9 cellular contexts compared by ENCODE assay signal in the genomic region with DNA sequence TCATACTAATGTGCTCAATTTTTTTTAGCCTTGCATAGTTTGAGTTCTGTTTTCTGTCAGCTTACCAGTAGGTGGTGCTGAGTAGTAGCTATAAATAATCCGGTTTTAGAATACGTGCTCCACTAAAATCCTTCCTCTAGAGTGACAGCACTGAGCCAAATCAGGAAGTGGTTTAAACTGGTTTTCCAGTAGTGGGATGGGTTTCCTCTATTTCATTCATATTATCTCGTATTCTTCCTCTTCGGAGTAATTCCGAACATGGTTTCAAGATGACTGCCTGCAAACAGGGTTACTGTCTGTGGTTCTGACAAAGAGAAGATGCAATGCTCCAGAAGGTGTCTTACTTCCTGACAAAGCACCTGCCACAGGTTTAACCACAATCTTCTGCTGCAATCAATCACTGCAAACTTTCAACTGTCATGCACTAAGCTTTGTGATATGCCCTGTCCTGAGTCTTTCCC.
DNase-seq lines count a peak whose midpoint lies in the region; ATAC-seq and TF ChIP-seq lines count a peak whose summit lies in the region.
"Had no signal": no experiment of that assay in that cellular context is flagged by ENCODE, and none has a peak within 500 bp of the region (broad histone marks: within the 10 kb centered on the region; RNA-seq: fewer than 3 reads in every experiment).

No MANE protein-coding gene starts in this region.

- H2BK5ac ChIP-seq in mesenchymal stem cell (ENCODE audit: low read depth, low read length, poor library complexity, severe bottlenecking): no peak overlapping the region

- H3K23ac ChIP-seq in mesenchymal stem cell (ENCODE audit: low read length in 2 of 2): no peak overlapping the region

- intact Hi-C loops in Calu3 (cut with micrococcal nuclease; ENCODE audit: unreplicated experiment) (loop anchor here (1.0 kb wide), 1 partner anchor 152 kb away; no protein-coding TSS in a partner anchor), tibial artery (cut with DNase I; ENCODE audit: low total_unique reads) (no loop called here)

- H2AK5ac ChIP-seq in mesenchymal stem cell (ENCODE audit: low read length, severe bottlenecking): no peak overlapping the region

- H3K9ac ChIP-seq in mesenchymal stem cell (ENCODE audit: low read length): no peak overlapping the region

- no peaks in the 10 kb centered on the region for H3K27me3 Mint-ChIP-seq in Calu3 (ENCODE audit: unreplicated experiment)
- H3K27me3 Mint-ChIP-seq in activated CD4-positive, alpha-beta T cell treated with anti-CD3 and anti-CD28 coated beads, Interleukin-2, amount 10 ng/mL, durations not matched to agents 7 days and 5 days: no peaks in the 10 kb centered on the region

- H3K4ac ChIP-seq in mesenchymal stem cell (ENCODE audit: low read depth in 1 of 2, low read length in 2 of 2): no peak overlapping the region

- no peaks in the 10 kb centered on the region for H3K79me1 ChIP-seq in mesenchymal stem cell (replicated peaks; ENCODE audit: low read length, poor library complexity, severe bottlenecking)

- BruUV-seq in Calu3 (replicated peaks; lab: Mats Ljungman, UMichigan): no TSS peak

- H3K27me3 ChIP-seq in mesenchymal stem cell (ENCODE audit: control insufficient read depth in 1 of 2, insufficient read depth in 1 of 2, low read length in 2 of 2) (no peaks in the 10 kb centered on the region), tibial artery (no peaks in the 10 kb centered on the region)
- H3K27me3 ChIP-seq: SJCRH30 had no signal

- H3K27ac ChIP-seq in mesenchymal stem cell (ENCODE audit: low read length, poor library complexity, severe bottlenecking) (no peak overlapping the region), tibial artery (no peak overlapping the region)
- H3K27ac ChIP-seq: SJCRH30 had no signal

- no peak overlapping the region for H3K27ac Mint-ChIP-seq in Calu3 (ENCODE audit: unreplicated experiment)
- H3K27ac Mint-ChIP-seq in activated CD4-positive, alpha-beta T cell treated with anti-CD3 and anti-CD28 coated beads, Interleukin-2, amount 10 ng/mL, durations not matched to agents 7 days and 5 days: no peak overlapping the region

- TF ChIP-seq CTCF in Calu3 (IDR thresholded peaks at IDR 0.05; ENCODE audit: unreplicated experiment): peak; percentile 54
- TF ChIP-seq CTCF in tibial artery (IDR thresholded peaks at IDR 0.05): no peak

- POLR2A ChIA-PET in activated CD4-positive, alpha-beta T cell treated with anti-CD3 and anti-CD28 coated beads, Interleukin-2, amount 10 ng/mL, durations not matched to agents 7 days and 5 days (lab: Charles Lee): no interaction called here

- 56% methylated on average over 5 of the region's 5 CpGs for WGBS in mesenchymal stem cell

- no peak overlapping the region for H4K8ac ChIP-seq in mesenchymal stem cell (ENCODE audit: low read length)

- H3K36me3 ChIP-seq in mesenchymal stem cell (ENCODE audit: control insufficient read depth in 1 of 2, insufficient read depth in 2 of 2, low read depth in 1 of 2, low read length in 2 of 2) (no peaks in the 10 kb centered on the region), tibial artery (no peaks in the 10 kb centered on the region)
- H3K36me3 ChIP-seq: SJCRH30 had no signal

- no peak overlapping the region for H4K91ac ChIP-seq in mesenchymal stem cell (ENCODE audit: low read length)

- ATAC-seq in GM19438 (IDR thresholded peaks at IDR 0.05; ENCODE audit: low read depth, unreplicated experiment) (peak; percentile 64), HG03521 (IDR thresholded peaks at IDR 0.05; ENCODE audit: unreplicated experiment) (peak; percentile 54)

- no peak overlapping the region for H3K4me3 ChIP-seq in mesenchymal stem cell (ENCODE audit: insufficient read depth in 1 of 2, low read depth in 1 of 2, low read length in 2 of 2)
- H3K4me3 ChIP-seq in tibial artery: no peak overlapping the region
- H3K4me3 ChIP-seq: SJCRH30 had no signal

- H3K4me1 ChIP-seq in mesenchymal stem cell (ENCODE audit: control insufficient read depth, insufficient read depth, low read depth, low read length): no peaks in the 10 kb centered on the region
- no peaks in the 10 kb centered on the region for H3K4me1 ChIP-seq in tibial artery
- H3K4me1 ChIP-seq: SJCRH30 had no signal

- H2AFZ ChIP-seq in mesenchymal stem cell (ENCODE audit: low read depth, low read length): no peak overlapping the region

- no peak overlapping the region for H3K18ac ChIP-seq in mesenchymal stem cell (ENCODE audit: low read depth in 1 of 2, low read length in 2 of 2)

- H3K36me3 Mint-ChIP-seq in Calu3 (ENCODE audit: insufficient read depth, unreplicated experiment): no peaks in the 10 kb centered on the region
- H3K36me3 Mint-ChIP-seq in activated CD4-positive, alpha-beta T cell treated with anti-CD3 and anti-CD28 coated beads, Interleukin-2, amount 10 ng/mL, durations not matched to agents 7 days and 5 days (ENCODE audit: low read depth): no peaks in the 10 kb centered on the region

- H2BK120ac ChIP-seq in mesenchymal stem cell (ENCODE audit: low read depth, low read length): no peak overlapping the region

- no peak overlapping the region for H2BK15ac ChIP-seq in mesenchymal stem cell (ENCODE audit: low read depth, poor library complexity, severe bottlenecking)

- H2BK12ac ChIP-seq in mesenchymal stem cell (ENCODE audit: low read length in 2 of 2): no peak overlapping the region

- peaks cover 4% of the 10 kb centered on the region for H3K9me3 ChIP-seq in mesenchymal stem cell (ENCODE audit: control insufficient read depth, low read length)
- H3K9me3 ChIP-seq in tibial artery: no peaks in the 10 kb centered on the region
- H3K9me3 ChIP-seq: SJCRH30 had no signal

- peak; percentile 14 for DNase-seq in Calu3
- DNase-seq in SIG-M5 treated with dmso at 0.1 percent for 504 hours (lab: John Stamatoyannopoulos, UW; ENCODE audit: unreplicated experiment): peak; percentile 61
- DNase-seq in mesenchymal stem cell: peak; percentile 14
- no peak for DNase-seq in activated CD4-positive, alpha-beta T cell treated with anti-CD3 and anti-CD28 coated beads, Interleukin-2, amount 10 ng/mL, durations not matched to agents 7 days and 5 days
- no peak for DNase-seq in tibial artery
- DNase-seq in activated T-cell treated with anti-CD3 and anti-CD28 coated beads, Interleukin-2, amount 50 U/mL, for 1 hour: no peak

- peaks cover 3% of the 10 kb centered on the region for H3K9me3 Mint-ChIP-seq in Calu3 (ENCODE audit: low read depth, unreplicated experiment)
- no peaks in the 10 kb centered on the region for H3K9me3 Mint-ChIP-seq in activated CD4-positive, alpha-beta T cell treated with anti-CD3 and anti-CD28 coated beads, Interleukin-2, amount 10 ng/mL, durations not matched to agents 7 days and 5 days

- no peak overlapping the region for H3K14ac ChIP-seq in mesenchymal stem cell (ENCODE audit: low read length in 2 of 2)

- H3K4me2 ChIP-seq in mesenchymal stem cell (ENCODE audit: low read length, poor library complexity, severe bottlenecking): no peak overlapping the region

- H3K4me1 Mint-ChIP-seq in Calu3 (ENCODE audit: low read depth, unreplicated experiment): peaks cover 35% of the 10 kb centered on the region
- H3K4me1 Mint-ChIP-seq in activated CD4-positive, alpha-beta T cell treated with anti-CD3 and anti-CD28 coated beads, Interleukin-2, amount 10 ng/mL, durations not matched to agents 7 days and 5 days: peaks cover 11% of the 10 kb centered on the region

- CTCF ChIA-PET in Calu3 (lab: Charles Lee): interaction anchor here (0.6 to 1.3 kb wide), 2 partner anchors 151 to 158 kb away, joined by 3 to 8 read pairs; no protein-coding TSS in a partner anchor
- CTCF ChIA-PET in activated CD4-positive, alpha-beta T cell treated with anti-CD3 and anti-CD28 coated beads, Interleukin-2, amount 10 ng/mL, durations not matched to agents 7 days and 5 days (lab: Charles Lee): no interaction called here

- H3K4me3 Mint-ChIP-seq in Calu3 (ENCODE audit: low read depth, unreplicated experiment): no peak overlapping the region
- H3K4me3 Mint-ChIP-seq in activated CD4-positive, alpha-beta T cell treated with anti-CD3 and anti-CD28 coated beads, Interleukin-2, amount 10 ng/mL, durations not matched to agents 7 days and 5 days: no peak overlapping the region

Comparison
In these comparisons a context has a peak if more than half of its experiments do, and no peak if none do; other contexts are left out.
1. DNase-seq: peak in Calu3 (single experiment), SIG-M5 treated with dmso at 0.1 percent for 504 hours (single experiment) and mesenchymal stem cell (single experiment); none in activated CD4-positive, alpha-beta T cell treated with anti-CD3 and anti-CD28 coated beads, Interleukin-2, amount 10 ng/mL, durations not matched to agents 7 days and 5 days (single experiment), tibial artery (0 of 2) and activated T-cell treated with anti-CD3 and anti-CD28 coated beads, Interleukin-2, amount 50 U/mL, for 1 hour (single experiment).